In the genomic region with DNA sequence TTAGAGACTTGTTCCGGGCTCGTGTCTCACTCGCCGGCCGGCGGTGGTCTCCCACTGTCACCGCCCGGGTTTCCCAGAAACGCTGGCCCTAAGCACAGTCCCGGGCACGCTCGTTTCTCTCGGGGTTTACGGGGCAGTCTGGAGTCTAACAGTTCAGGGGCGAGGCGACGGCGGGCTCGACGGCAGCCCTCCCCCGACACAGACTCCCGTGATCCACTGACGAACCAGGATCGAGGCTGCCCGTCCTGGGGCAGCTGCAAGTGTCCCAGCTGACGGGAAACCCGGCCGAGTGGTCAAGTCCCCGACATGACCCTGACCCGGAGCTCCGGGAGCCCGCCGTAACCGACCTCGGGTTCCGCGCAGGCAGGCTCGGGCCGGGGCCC, we compare ENCODE assay signal across 8 cellular contexts. TPM values are rescaled to one million over a fixed set of nuclear protein-coding genes. Genes with fewer than 3 reads are reported as not detected.
DNase-seq lines count a peak whose midpoint lies in the region; ATAC-seq, FAIRE-seq and TF ChIP-seq lines count a peak whose summit lies in the region.

No MANE protein-coding gene starts in this region.

- FAIRE-seq in GM12878 (lab: Jason Lieb, UNC) = no peak

- ATAC-seq in GM18907 (IDR thresholded peaks at IDR 0.05; ENCODE audit: unreplicated experiment) (peak; percentile 22), HG03280 (IDR thresholded peaks at IDR 0.05; ENCODE audit: unreplicated experiment) (peak; percentile 12), GM12878 (no peak), lung (ENCODE audit: insufficient read depth, low FRiP score) (no peak), GM18858 (IDR thresholded peaks at IDR 0.05; ENCODE audit: unreplicated experiment) (no peak)

- H3K9ac ChIP-seq in GM12878 (ENCODE audit: control insufficient read depth, insufficient read depth, low read length) = peak overlapping the region; percentile 92

- DNase-seq in GM12878 (ENCODE audit: low read depth, low spot score) = no peak
- DNase-seq in lung (ENCODE audit: low spot score) = no peak
- DNase-seq in nucleus accumbens (lab: John Stamatoyannopoulos, UW) = no peak
- DNase-seq in dedifferentiated amniotic fluid mesenchymal stem cell (ENCODE audit: extremely low spot score) = no peak
- DNase-seq in SIG-M5 (lab: John Stamatoyannopoulos, UW) = no peak

- H3K79me2 ChIP-seq in GM12878 (ENCODE audit: control insufficient read depth, insufficient read depth, low read length) = peaks cover 44% of the 10 kb centered on the region

- POLR2A ChIA-PET in GM12878 (lab: Charles Lee) = interaction anchor here (0.6 to 1.4 kb wide), 7 partner anchors 18 to 483 kb away, joined by 3 to 5 read pairs (median 4); partner anchors contain the start of gene ISG15

- H3K27ac ChIP-seq in GM12878 (ENCODE audit: control insufficient read depth, insufficient read depth) (peak overlapping the region; percentile 78), lung (ENCODE audit: low read depth in 1 of 2, low read length in 1 of 2) (peak overlapping the region; percentile 85 to 91)

- peak overlapping the region; percentile 100 for H3K4me2 ChIP-seq in GM12878 (ENCODE audit: control insufficient read depth, insufficient read depth)

- no peak overlapping the region for H2AFZ ChIP-seq in GM12878 (ENCODE audit: control insufficient read depth, low read depth, low read length)

- H3K4me1 ChIP-seq in GM12878 (ENCODE audit: control insufficient read depth, insufficient read depth, low read length) = peaks cover 18% of the 10 kb centered on the region
- peaks cover 11 to 24% of the 10 kb centered on the region in 2 donors for H3K4me1 ChIP-seq in lung (ENCODE audit: control insufficient read depth in 2 of 2, insufficient read depth in 2 of 2, low read length in 2 of 2)

- intact Hi-C loops in GM12878 (cut with micrococcal nuclease; ENCODE audit: unreplicated experiment) = no loop called here

- no TSS peak for BruUV-seq in GM12878 (replicated peaks; lab: Mats Ljungman, UMichigan)

- CTCF ChIA-PET in GM12878 (lab: Yijun Ruan, JAX) = no interaction called here

- under 1% methylated on average over 39 of the region's 39 CpGs for WGBS in GM12878 (ENCODE audit: insufficient coverage, insufficient replicate concordance, low lambda C conversion rate, missing lambda C conversion rate)
- WGBS in lung, 2 donors = 0% methylated on average over 37 to 39 of the region's 39 CpGs

- TF ChIP-seq POLR2A in GM12878 (IDR thresholded peaks at IDR 0.05; ENCODE audit: low read depth, low read length) = no peak

- H3K9me3 ChIP-seq in GM12878 (replicated peaks; ENCODE audit: control insufficient read depth, insufficient read depth, low read length) (no peaks in the 10 kb centered on the region), lung (ENCODE audit: control insufficient read depth in 2 of 2, insufficient read depth in 1 of 2, low read length in 1 of 2) (no peaks in the 10 kb centered on the region)

- H4K20me1 ChIP-seq in GM12878 (ENCODE audit: control insufficient read depth, insufficient read depth) = peaks cover 4% of the 10 kb centered on the region; the same call in 1 of the 2 replicates

- in situ Hi-C loops in GM12878 (cut with MboI) = no loop called here

- RAD21 ChIA-PET in GM12878 (lab: Charles Lee; ENCODE audit: unreplicated experiment) = interaction anchor here (0.7 kb wide), 2 partner anchors 162 to 241 kb away, joined by 4 read pairs; no protein-coding TSS in a partner anchor

- SMC1A ChIA-PET in GM12878 (lab: Charles Lee; ENCODE audit: uncharacterized antibody, unreplicated experiment) = no interaction called here

- H3K4me3 ChIP-seq in GM12878 = peak overlapping the region; percentile 78
- peak overlapping the region; percentile 93 for H3K4me3 ChIP-seq in lung

- H3K36me3 ChIP-seq in GM12878 (ENCODE audit: control insufficient read depth in 2 of 2, insufficient read depth in 2 of 2, low read length in 1 of 2) (peaks cover 1 to 6% of the 10 kb centered on the region in 2 experiments; a peak in 2 of 4 replicates), lung (ENCODE audit: control insufficient read depth in 2 of 2, insufficient read depth in 2 of 2, low read length in 2 of 2) (peaks cover 0 to 5% of the 10 kb centered on the region in 2 donors)

- H3K27me3 ChIP-seq in GM12878 (replicated peaks in 1 of 2; ENCODE audit: control insufficient read depth in 2 of 2, insufficient read depth in 2 of 2, low read length in 1 of 2) = no peaks in the 10 kb centered on the region
- no peaks in the 10 kb centered on the region for H3K27me3 ChIP-seq in lung (ENCODE audit: control insufficient read depth, insufficient read depth)

- TF ChIP-seq RAD21 in GM12878 (IDR thresholded peaks at IDR 0.05; ENCODE audit: insufficient read depth, low read depth, low read length) = no peak

- TF ChIP-seq CTCF in GM12878 (IDR thresholded peaks at IDR 0.05 in 2 of 3, conservative IDR thresholded peaks at IDR 0.05 in 1 of 3; ENCODE audit: control insufficient read depth in 2 of 3, extremely low read depth in 1 of 3, insufficient read depth in 1 of 3, low read depth in 3 of 3, low read length in 3 of 3) (no peak), lung (IDR thresholded peaks at IDR 0.05; ENCODE audit: control extremely low read depth, extremely low read depth) (no peak)

- no peak for TF ChIP-seq EP300 in GM12878 (IDR thresholded peaks at IDR 0.05; ENCODE audit: borderline replicate concordance in 1 of 2, control insufficient read depth in 1 of 2, low read depth in 2 of 2, low read length in 2 of 2)

RNA-seq across cellular contexts. Expression of gene UBE2J2, which starts 0.5 kb away (rescaled TPM):
- total RNA-seq in GM12878 (2013; cell fraction: nucleolus; rRNA removed) = 69.9 and 74.2 TPM in 2 replicates
- total RNA-seq in GM12878 (2014; rRNA removed) (45.6 and 55.4 TPM in 2 replicates), GM12878 (2014; rRNA removed; fragmentation: Illumina TruSeq; extraction: Trizol) (28.3 and 33.5 TPM in 2 replicates), GM12878 (2021) (52.0 and 57.1 TPM in 2 replicates), lung (10 to 100 TPM; 36.0 to 57.4 TPM)
- polyA plus RNA-seq in GM12878 (2011; ENCODE audit: low read depth) = 12.1 TPM
- polyA plus RNA-seq in GM12878 (2011; rRNA removed) (24.3 and 27.0 TPM in 2 replicates), GM12878 (2014; fragmentation: Illumina TruSeq; extraction: Trizol) (38.3 and 43.1 TPM in 2 replicates), GM12878 (2014; fragmentation: Nextera tagmentation; extraction: Ambion mirVana) (1 to 10 TPM in 1 of 2 experiments, under 1 TPM in 1; 0.72 to 3.5 TPM), GM12878 (2014; rRNA removed) (63.0 and 65.0 TPM in 2 replicates), GM12878 (2016; fragmentation: Nextera tagmentation; extraction: Ambion mirVana) (10 to 100 TPM; 70.3 to 70.5 TPM), lung (10 to 100 TPM; 45.9 to 48.2 TPM)
- 32.3 and 38.7 TPM in 2 replicates for polyA plus RNA-seq in GM12878 (2011; cell fraction: cytosol; rRNA removed)
- 41.8 and 58.0 TPM in 2 replicates for polyA plus RNA-seq in GM12878 (2011; cell fraction: nucleus; rRNA removed)
- 36.4 and 40.9 TPM in 2 replicates for polyA plus RNA-seq in GM12878 (2012)
- polyA minus RNA-seq in GM12878 (2011; rRNA and poly(A)+ RNA removed) = 6.4 and 16.3 TPM in 2 replicates
- 11.9 and 13.4 TPM in 2 replicates for polyA minus RNA-seq in GM12878 (2011; cell fraction: cytosol; rRNA and poly(A)+ RNA removed)
- 18.4 and 31.2 TPM in 2 replicates for polyA minus RNA-seq in GM12878 (2011; cell fraction: nucleus; rRNA and poly(A)+ RNA removed)

RNA-seq across cellular contexts. Expression of gene SCNN1D, which starts 7.1 kb away (rescaled TPM):
- 1.4 and 1.6 TPM in 2 replicates for total RNA-seq in GM12878 (2013; cell fraction: nucleolus; rRNA removed)
- total RNA-seq in GM12878 (2014; rRNA removed) (0.60 and 0.85 TPM in 2 replicates), GM12878 (2014; rRNA removed; fragmentation: Illumina TruSeq; extraction: Trizol) (0.13 and 0.41 TPM in 2 replicates), GM12878 (2021) (1.9 and 2.3 TPM in 2 replicates), lung (1 to 10 TPM; 2.3 to 2.4 TPM)
- 0.21 TPM for polyA plus RNA-seq in GM12878 (2011; ENCODE audit: low read depth)
- polyA plus RNA-seq in GM12878 (2011; rRNA removed) (0.10 and 0.18 TPM in 2 replicates), GM12878 (2014; fragmentation: Illumina TruSeq; extraction: Trizol) (0.06 TPM in 1 of 2 replicates, not detected in the other), GM12878 (2014; fragmentation: Nextera tagmentation; extraction: Ambion mirVana) (under 1 TPM in 1 of 2 experiments, not detected in 1; 0.07 TPM), GM12878 (2014; rRNA removed) (2.0 and 2.3 TPM in 2 replicates), GM12878 (2016; fragmentation: Nextera tagmentation; extraction: Ambion mirVana) (under 1 TPM; 0.11 to 0.62 TPM), lung (1 to 10 TPM in 1 of 2 donors, under 1 TPM in 1; 0.94 to 3.5 TPM)
- 0.21 and 0.59 TPM in 2 replicates for polyA plus RNA-seq in GM12878 (2011; cell fraction: cytosol; rRNA removed)
- polyA plus RNA-seq in GM12878 (2011; cell fraction: nucleus; rRNA removed) = 8.3 and 8.4 TPM in 2 replicates
- polyA plus RNA-seq in GM12878 (2012) = 2.0 and 2.1 TPM in 2 replicates
- polyA minus RNA-seq in GM12878 (2011; rRNA and poly(A)+ RNA removed) = 0.31 TPM in 1 of 2 replicates, not detected in the other
- polyA minus RNA-seq in GM12878 (2011; cell fraction: cytosol; rRNA and poly(A)+ RNA removed) = not detected in 2 replicates
- polyA minus RNA-seq in GM12878 (2011; cell fraction: nucleus; rRNA and poly(A)+ RNA removed) = 0.85 and 0.96 TPM in 2 replicates

RNA-seq across cellular contexts. Expression of gene C1QTNF12, which starts 26.6 kb away (rescaled TPM):
- total RNA-seq in GM12878 (2013; cell fraction: nucleolus; rRNA removed) = 1.3 and 1.4 TPM in 2 replicates
- total RNA-seq in GM12878 (2014; rRNA removed) (0.17 and 0.76 TPM in 2 replicates), GM12878 (2014; rRNA removed; fragmentation: Illumina TruSeq; extraction: Trizol) (0.37 TPM in 1 of 2 replicates, not detected in the other), GM12878 (2021) (0.96 and 1.0 TPM in 2 replicates), lung (1 to 10 TPM; 1.5 to 2.5 TPM)
- polyA plus RNA-seq in GM12878 (2011; ENCODE audit: low read depth) = 1.9 TPM
- polyA plus RNA-seq in GM12878 (2011; rRNA removed) (not detected in 2 replicates), GM12878 (2014; fragmentation: Illumina TruSeq; extraction: Trizol) (not detected in 2 replicates), GM12878 (2014; fragmentation: Nextera tagmentation; extraction: Ambion mirVana) (under 1 TPM in 1 of 2 experiments, not detected in 1; 0.31 TPM), GM12878 (2014; rRNA removed) (0.50 and 0.84 TPM in 2 replicates), GM12878 (2016; fragmentation: Nextera tagmentation; extraction: Ambion mirVana) (under 1 TPM in 1 of 2 experiments, not detected in 1; 0.20 TPM), lung (1 to 10 TPM; 1.2 to 3.0 TPM)
- 0.22 and 0.48 TPM in 2 replicates for polyA plus RNA-seq in GM12878 (2011; cell fraction: cytosol; rRNA removed)
- polyA plus RNA-seq in GM12878 (2011; cell fraction: nucleus; rRNA removed) = 4.2 and 6.9 TPM in 2 replicates
- polyA plus RNA-seq in GM12878 (2012) = 3.7 and 4.4 TPM in 2 replicates
- 0.52 TPM in 1 of 2 replicates, not detected in the other for polyA minus RNA-seq in GM12878 (2011; rRNA and poly(A)+ RNA removed)
- not detected in 2 replicates for polyA minus RNA-seq in GM12878 (2011; cell fraction: cytosol; rRNA and poly(A)+ RNA removed)
- 1.1 and 1.8 TPM in 2 replicates for polyA minus RNA-seq in GM12878 (2011; cell fraction: nucleus; rRNA and poly(A)+ RNA removed)

RNA-seq across cellular contexts. Expression of gene ACAP3, which starts 34.6 kb away (rescaled TPM):
- 33.1 and 35.9 TPM in 2 replicates for total RNA-seq in GM12878 (2013; cell fraction: nucleolus; rRNA removed)
- 17.6 and 22.1 TPM in 2 replicates for total RNA-seq in GM12878 (2014; rRNA removed)
- total RNA-seq in GM12878 (2014; rRNA removed; fragmentation: Illumina TruSeq; extraction: Trizol) = 4.0 and 4.4 TPM in 2 replicates
- total RNA-seq in GM12878 (2021) = 29.8 and 34.2 TPM in 2 replicates
- 3.8 TPM for polyA plus RNA-seq in GM12878 (2011; ENCODE audit: low read depth)
- polyA plus RNA-seq in GM12878 (2011; rRNA removed) = 4.6 and 8.3 TPM in 2 replicates
- 7.2 and 11.7 TPM in 2 replicates for polyA plus RNA-seq in GM12878 (2011; cell fraction: cytosol; rRNA removed)
- 255 and 314 TPM in 2 replicates for polyA plus RNA-seq in GM12878 (2011; cell fraction: nucleus; rRNA removed)
- 21.5 and 22.5 TPM in 2 replicates for polyA plus RNA-seq in GM12878 (2012)
- 0.62 and 4.5 TPM in 2 replicates for polyA plus RNA-seq in GM12878 (2014; fragmentation: Illumina TruSeq; extraction: Trizol)
- under 1 TPM; 0.05 to 0.11 TPM for polyA plus RNA-seq in GM12878 (2014; fragmentation: Nextera tagmentation; extraction: Ambion mirVana)
- polyA plus RNA-seq in GM12878 (2014; rRNA removed) = 28.1 and 32.7 TPM in 2 replicates
- polyA plus RNA-seq in GM12878 (2016; fragmentation: Nextera tagmentation; extraction: Ambion mirVana) = 10 to 100 TPM in 1 of 2 experiments, 1 to 10 TPM in 1; 5.9 to 10.9 TPM
- polyA minus RNA-seq in GM12878 (2011; rRNA and poly(A)+ RNA removed) = 11.4 and 14.2 TPM in 2 replicates
- 8.3 and 17.0 TPM in 2 replicates for polyA minus RNA-seq in GM12878 (2011; cell fraction: cytosol; rRNA and poly(A)+ RNA removed)
- 20.7 and 27.7 TPM in 2 replicates for polyA minus RNA-seq in GM12878 (2011; cell fraction: nucleus; rRNA and poly(A)+ RNA removed)
- total RNA-seq in lung = 10 to 100 TPM; 33.6 to 62.8 TPM
- polyA plus RNA-seq in lung = 10 to 100 TPM; 18.7 to 42.0 TPM

RNA-seq across cellular contexts. Expression of gene PUSL1, which starts 35.3 kb away (rescaled TPM):
- 17.6 and 24.8 TPM in 2 replicates for total RNA-seq in GM12878 (2013; cell fraction: nucleolus; rRNA removed)
- total RNA-seq in GM12878 (2014; rRNA removed) (21.3 and 28.4 TPM in 2 replicates), GM12878 (2014; rRNA removed; fragmentation: Illumina TruSeq; extraction: Trizol) (5.3 and 6.0 TPM in 2 replicates), GM12878 (2021) (26.0 and 27.2 TPM in 2 replicates), lung (10 to 100 TPM; 11.3 to 21.1 TPM)
- polyA plus RNA-seq in GM12878 (2011; ENCODE audit: low read depth) = 3.3 TPM
- polyA plus RNA-seq in GM12878 (2011; rRNA removed) (1.9 and 5.0 TPM in 2 replicates), GM12878 (2014; fragmentation: Illumina TruSeq; extraction: Trizol) (0.13 and 2.5 TPM in 2 replicates), GM12878 (2014; fragmentation: Nextera tagmentation; extraction: Ambion mirVana) (1 to 10 TPM in 1 of 2 experiments, under 1 TPM in 1; 0.16 to 1.5 TPM), GM12878 (2014; rRNA removed) (24.3 and 28.6 TPM in 2 replicates), GM12878 (2016; fragmentation: Nextera tagmentation; extraction: Ambion mirVana) (10 to 100 TPM; 27.5 to 28.4 TPM), lung (10 to 100 TPM; 16.1 to 23.7 TPM)
- polyA plus RNA-seq in GM12878 (2011; cell fraction: cytosol; rRNA removed) = 10.4 and 19.0 TPM in 2 replicates
- polyA plus RNA-seq in GM12878 (2011; cell fraction: nucleus; rRNA removed) = 20.4 and 32.0 TPM in 2 replicates
- polyA plus RNA-seq in GM12878 (2012) = 8.7 and 11.0 TPM in 2 replicates
- polyA minus RNA-seq in GM12878 (2011; rRNA and poly(A)+ RNA removed) = 2.6 and 5.0 TPM in 2 replicates
- 4.4 and 6.0 TPM in 2 replicates for polyA minus RNA-seq in GM12878 (2011; cell fraction: cytosol; rRNA and poly(A)+ RNA removed)
- polyA minus RNA-seq in GM12878 (2011; cell fraction: nucleus; rRNA and poly(A)+ RNA removed) = 13.7 and 28.9 TPM in 2 replicates

Comparison
In these comparisons a context has a peak if more than half of its experiments do, and no peak if none do; other contexts are left out.
1. ATAC-seq: peak in GM18907 (single experiment) and HG03280 (single experiment); none in GM12878 (single experiment), lung (single experiment) and GM18858 (single experiment).